In genomic region chr22:40803292-40803691, GRCh38 we compare ENCODE assay signal across 36 cellular contexts. TPM values are rescaled to one million over a fixed set of nuclear protein-coding genes. Genes with fewer than 3 reads are reported as not detected.
"Had no signal": no experiment of that assay in that cellular context is flagged by ENCODE, and none has a peak within 500 bp of the region (broad histone marks: within the 10 kb centered on the region; RNA-seq: fewer than 3 reads in every experiment).

No MANE protein-coding gene starts in this region.

- H3K36me3 ChIP-seq: adrenal gland had no signal

- H3K27me3 ChIP-seq: adrenal gland, body of pancreas, foreskin keratinocyte, heart left ventricle, sigmoid colon, stomach, suprapubic skin, tibial artery had no signal

- H3K27ac Mint-ChIP-seq: activated CD8-positive, alpha-beta T cell treated with anti-CD3 and anti-CD28 coated beads for 36 hours; activated naive CD4-positive, alpha-beta T cell treated with anti-CD3 and anti-CD28 coated beads for 36 hours; activated naive CD8-positive, alpha-beta T cell treated with anti-CD3 and anti-CD28 coated beads for 36 hours; stimulated activated naive B cell treated with anti-CD40 and anti-IgM and Interleukin-4, amounts not matched to agents 10 μg/mL and 1 μg/mL and 100 μg/mL, for 72 hours; WTC11 had no signal

- H3K79me2 ChIP-seq: parathyroid adenoma had no signal

- DNase-seq: activated CD4-positive, alpha-beta T cell treated with anti-CD3 and anti-CD28 coated beads, Interleukin-2, amount 50 U/mL, for 1 hour; activated CD8-positive, alpha-beta T cell treated with anti-CD3 and anti-CD28 coated beads for 36 hours; activated effector memory CD4-positive, alpha-beta T cell treated with Interleukin-2 at 50 U/mL for 16 hours; activated naive CD4-positive, alpha-beta T cell treated with anti-CD3 and anti-CD28 coated beads for 36 hours; activated naive CD8-positive, alpha-beta T cell treated with anti-CD3 and anti-CD28 coated beads for 36 hours; activated T-cell treated with anti-CD3 and anti-CD28 coated beads, Interleukin-2, amount 50 U/mL, for 48 hours; adrenal gland; aorta; body of pancreas; cerebellar nuclear complex; effector memory CD8-positive, alpha-beta T cell; foreskin keratinocyte; heart left ventricle; hypothalamus; immature natural killer cell; kidney; left colon; naive thymus-derived CD8-positive, alpha-beta T cell; nucleus accumbens; psoas muscle; sigmoid colon; small intestine; stimulated activated CD4-positive, alpha-beta T cell treated with anti-CD3 and anti-CD28 coated beads, Interleukin-1b, Interleukin-23, amount 100 ng/mL, for 48 hours; stimulated activated CD4-positive, alpha-beta T cell treated with anti-CD3 and anti-CD28 coated beads, Interleukin-4, amount 100 ng/mL, for 4 hours; stimulated activated naive B cell treated with anti-CD40 and anti-IgM and Interleukin-4, amounts not matched to agents 10 μg/mL and 1 μg/mL and 100 μg/mL, for 72 hours; stomach; T-helper 17 cell; tibial artery had no signal

- FAIRE-seq: kidney, small intestine, urothelium cell line had no signal

- H3K27ac ChIP-seq: adrenal gland, body of pancreas, coronary artery, foreskin keratinocyte, heart left ventricle, parathyroid adenoma, psoas muscle, sigmoid colon, stomach, suprapubic skin, tibial artery had no signal

- H3K9ac ChIP-seq: parathyroid adenoma had no signal

- H3K9me3 Mint-ChIP-seq: activated CD8-positive, alpha-beta T cell treated with anti-CD3 and anti-CD28 coated beads for 36 hours; activated naive CD4-positive, alpha-beta T cell treated with anti-CD3 and anti-CD28 coated beads for 36 hours; activated naive CD8-positive, alpha-beta T cell treated with anti-CD3 and anti-CD28 coated beads for 36 hours; effector memory CD8-positive, alpha-beta T cell; immature natural killer cell; naive thymus-derived CD8-positive, alpha-beta T cell; neural crest cell; stimulated activated naive B cell treated with anti-CD40 and anti-IgM and Interleukin-4, amounts not matched to agents 10 μg/mL and 1 μg/mL and 100 μg/mL, for 72 hours; WTC11 had no signal

- H3K4me1 ChIP-seq: body of pancreas, foreskin keratinocyte, parathyroid adenoma, sigmoid colon, stomach, tibial artery had no signal

- H3K4me3 ChIP-seq: adrenal gland, body of pancreas, coronary artery, heart left ventricle, psoas muscle, sigmoid colon, stomach, suprapubic skin, tibial artery had no signal

- H3K4me3 Mint-ChIP-seq: activated CD8-positive, alpha-beta T cell treated with anti-CD3 and anti-CD28 coated beads for 36 hours; activated naive CD4-positive, alpha-beta T cell treated with anti-CD3 and anti-CD28 coated beads for 36 hours; activated naive CD8-positive, alpha-beta T cell treated with anti-CD3 and anti-CD28 coated beads for 36 hours; effector memory CD8-positive, alpha-beta T cell; immature natural killer cell; naive thymus-derived CD8-positive, alpha-beta T cell; neural crest cell; stimulated activated naive B cell treated with anti-CD40 and anti-IgM and Interleukin-4, amounts not matched to agents 10 μg/mL and 1 μg/mL and 100 μg/mL, for 72 hours; T-helper 17 cell; WTC11 had no signal

- ATAC-seq: activated CD8-positive, alpha-beta T cell treated with anti-CD3 and anti-CD28 coated beads for 36 hours; body of pancreas; effector memory CD8-positive, alpha-beta T cell; esophagus mucosa; foreskin keratinocyte; heart left ventricle; left colon; naive thymus-derived CD8-positive, alpha-beta T cell; psoas muscle; stimulated activated naive B cell treated with anti-CD40 and anti-IgM and Interleukin-4, amounts not matched to agents 10 μg/mL and 1 μg/mL and 100 μg/mL, for 72 hours; T-helper 17 cell; WTC11 had no signal

- H2AFZ ChIP-seq: parathyroid adenoma had no signal

- H3K9me3 ChIP-seq: adrenal gland, body of pancreas, heart left ventricle, psoas muscle, sigmoid colon, stomach, suprapubic skin, tibial artery had no signal

- H3K27me3 Mint-ChIP-seq: activated CD8-positive, alpha-beta T cell treated with anti-CD3 and anti-CD28 coated beads for 36 hours; activated naive CD8-positive, alpha-beta T cell treated with anti-CD3 and anti-CD28 coated beads for 36 hours; effector memory CD8-positive, alpha-beta T cell; naive thymus-derived CD8-positive, alpha-beta T cell; stimulated activated naive B cell treated with anti-CD40 and anti-IgM and Interleukin-4, amounts not matched to agents 10 μg/mL and 1 μg/mL and 100 μg/mL, for 72 hours; T-helper 17 cell had no signal

- H3K36me3 Mint-ChIP-seq: WTC11 had no signal

RNA-seq across cellular contexts. Expression of gene DNAJB7, which starts 58.6 kb away (rescaled TPM):
- total RNA-seq: activated CD8-positive, alpha-beta T cell treated with anti-CD3 and anti-CD28 coated beads for 36 hours; activated naive CD4-positive, alpha-beta T cell treated with anti-CD3 and anti-CD28 coated beads for 36 hours; activated naive CD8-positive, alpha-beta T cell treated with anti-CD3 and anti-CD28 coated beads for 36 hours; adrenal gland; aorta; body of pancreas; esophagus mucosa; foreskin keratinocyte; heart left ventricle; kidney; lower leg skin; naive thymus-derived CD8-positive, alpha-beta T cell; neural crest cell; psoas muscle; sigmoid colon; stomach; suprapubic skin; T-helper 17 cell; WTC11 had no signal
- polyA plus RNA-seq: adrenal gland, aorta, foreskin keratinocyte, heart left ventricle, stomach had no signal
